In the genomic region with DNA sequence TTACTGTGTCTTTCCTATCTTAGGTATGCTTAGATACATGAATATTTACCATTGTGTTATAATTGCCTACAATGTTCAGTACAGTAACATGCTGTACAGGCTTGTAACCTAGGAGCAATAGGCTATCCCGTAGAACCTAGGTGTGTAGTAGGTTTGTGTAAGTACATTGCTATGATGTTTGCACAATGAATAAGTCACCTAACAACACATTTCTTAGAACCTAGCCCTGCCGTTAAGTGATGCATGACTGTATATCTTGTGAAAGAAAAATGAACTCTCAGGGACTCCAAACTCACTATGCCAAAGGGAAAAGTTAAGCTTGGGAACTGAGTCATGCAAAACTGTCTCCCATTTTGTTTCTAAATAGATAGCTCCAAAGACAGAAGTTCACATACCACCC, we compare ENCODE assay signal across 25 cellular contexts.
DNase-seq lines count a peak whose midpoint lies in the region; ATAC-seq and FAIRE-seq lines count a peak whose summit lies in the region.
"Had no signal": no experiment of that assay in that cellular context is flagged by ENCODE, and none has a peak within 500 bp of the region (broad histone marks: within the 10 kb centered on the region; RNA-seq: fewer than 3 reads in every experiment).

No MANE protein-coding gene starts in this region.

- H3K4me3 Mint-ChIP-seq in T-cell, result no peak overlapping the region
- H3K4me3 Mint-ChIP-seq: activated CD4-positive, alpha-beta T cell treated with anti-CD3 and anti-CD28 coated beads, Interleukin-2, amount 10 ng/mL, durations not matched to agents 24 days and 14 days; mesothelial cell of epicardium; natural killer cell had no signal

- no peak overlapping the region for H2BK12ac ChIP-seq in mesenchymal stem cell (ENCODE audit: low read length in 2 of 2)

- no peaks in the 10 kb centered on the region for H3K9me3 Mint-ChIP-seq in T-cell
- H3K9me3 Mint-ChIP-seq: activated CD4-positive, alpha-beta T cell treated with anti-CD3 and anti-CD28 coated beads, Interleukin-2, amount 10 ng/mL, durations not matched to agents 24 days and 14 days; mesothelial cell of epicardium had no signal

- no peaks in the 10 kb centered on the region for H3K4me1 Mint-ChIP-seq in T-cell
- H3K4me1 Mint-ChIP-seq: activated CD4-positive, alpha-beta T cell treated with anti-CD3 and anti-CD28 coated beads, Interleukin-2, amount 10 ng/mL, durations not matched to agents 24 days and 14 days; mesothelial cell of epicardium; natural killer cell had no signal

- no peaks in the 10 kb centered on the region for H3K36me3 ChIP-seq in mesenchymal stem cell (ENCODE audit: control insufficient read depth in 1 of 2, insufficient read depth in 2 of 2, low read depth in 1 of 2, low read length in 2 of 2)
- H3K36me3 ChIP-seq: BLaER1, gastrocnemius medialis, uterus had no signal

- H3K27me3 Mint-ChIP-seq in T-cell, result peaks cover 5 to 8% of the 10 kb centered on the region in 2 donors

- 80% methylated on average over 1 of the region's 2 CpGs for WGBS in mesenchymal stem cell

- H2BK15ac ChIP-seq in mesenchymal stem cell (ENCODE audit: low read depth, poor library complexity, severe bottlenecking), result no peak overlapping the region

- H3K4me1 ChIP-seq in mesenchymal stem cell (ENCODE audit: control insufficient read depth, insufficient read depth, low read depth, low read length), result peaks cover 2% of the 10 kb centered on the region
- H3K4me1 ChIP-seq: gastrocnemius medialis, parathyroid adenoma, uterus had no signal

- H2AK5ac ChIP-seq in mesenchymal stem cell (ENCODE audit: low read length, severe bottlenecking), result no peak overlapping the region

- peaks cover 0 to 3% of the 10 kb centered on the region in 2 experiments for H3K27me3 ChIP-seq in mesenchymal stem cell (ENCODE audit: control insufficient read depth in 1 of 2, insufficient read depth in 1 of 2, low read length in 2 of 2)
- H3K27me3 ChIP-seq: BLaER1, dorsolateral prefrontal cortex, gastrocnemius medialis, uterus had no signal

- no peak overlapping the region for H4K91ac ChIP-seq in mesenchymal stem cell (ENCODE audit: low read length)

- no peak overlapping the region for H3K4ac ChIP-seq in mesenchymal stem cell (ENCODE audit: low read depth in 1 of 2, low read length in 2 of 2)

- no peak overlapping the region for H4K8ac ChIP-seq in mesenchymal stem cell (ENCODE audit: low read length)

- POLR2A ChIA-PET in T-cell (lab: Charles Lee), result no interaction called here

- H3K18ac ChIP-seq in mesenchymal stem cell (ENCODE audit: low read depth in 1 of 2, low read length in 2 of 2), result no peak overlapping the region

- no peak overlapping the region for H3K4me3 ChIP-seq in mesenchymal stem cell (ENCODE audit: insufficient read depth in 1 of 2, low read depth in 1 of 2, low read length in 2 of 2)
- H3K4me3 ChIP-seq: BLaER1, dorsolateral prefrontal cortex, gastrocnemius medialis, uterus had no signal

- DNase-seq in Caki2 (ENCODE audit: low read depth) (peak; percentile 88), NCI-H226 (peak; percentile 9), mesenchymal stem cell (no peak), T-cell (no peak), frontal cortex (ENCODE audit: low spot score in 2 of 2) (no peak), DMS153 treated with DMSO at 0.1 percent for 48 hours (lab: John Stamatoyannopoulos, UW; ENCODE audit: unreplicated experiment) (no peak)
- DNase-seq: activated CD4-positive, alpha-beta T cell treated with anti-CD3 and anti-CD28 coated beads, Interleukin-2, amount 10 ng/mL, durations not matched to agents 24 days and 14 days; activated naive CD4-positive, alpha-beta T cell treated with anti-CD3 and anti-CD28 coated beads, Interleukin-2, amount 50 U/mL, for 16 hours; anterior cingulate cortex; Calu3; central memory CD4-positive, alpha-beta T cell; dorsolateral prefrontal cortex; gastrocnemius medialis; H7; kidney; natural killer cell; NCI-H2171 treated with DMSO at 0.1 percent for 48 hours; NCI-H526 treated with DMSO at 0.1 percent for 48 hours; uterus had no signal

- peak overlapping the region; percentile 26 for H3K27ac ChIP-seq in mesenchymal stem cell (ENCODE audit: low read length, poor library complexity, severe bottlenecking)
- H3K27ac ChIP-seq: BLaER1, dorsolateral prefrontal cortex, gastrocnemius medialis, parathyroid adenoma, uterus had no signal

- H3K79me1 ChIP-seq in mesenchymal stem cell (replicated peaks; ENCODE audit: low read length, poor library complexity, severe bottlenecking), result no peaks in the 10 kb centered on the region

- H3K23ac ChIP-seq in mesenchymal stem cell (ENCODE audit: low read length in 2 of 2), result no peak overlapping the region

- no peaks in the 10 kb centered on the region for H3K9me3 ChIP-seq in mesenchymal stem cell (ENCODE audit: control insufficient read depth, low read length)
- H3K9me3 ChIP-seq: BLaER1, gastrocnemius medialis, uterus had no signal

- CTCF ChIA-PET in T-cell (lab: Charles Lee), result no interaction called here

- no peak overlapping the region for H3K4me2 ChIP-seq in mesenchymal stem cell (ENCODE audit: low read length, poor library complexity, severe bottlenecking)
- H3K4me2 ChIP-seq: BLaER1 had no signal

- no peak overlapping the region for H2BK120ac ChIP-seq in mesenchymal stem cell (ENCODE audit: low read depth, low read length)

- no peak overlapping the region for H3K9ac ChIP-seq in mesenchymal stem cell (ENCODE audit: low read length)
- H3K9ac ChIP-seq: BLaER1, parathyroid adenoma had no signal

- no peak overlapping the region for H3K27ac Mint-ChIP-seq in T-cell
- H3K27ac Mint-ChIP-seq: activated CD4-positive, alpha-beta T cell treated with anti-CD3 and anti-CD28 coated beads, Interleukin-2, amount 10 ng/mL, durations not matched to agents 24 days and 14 days; mesothelial cell of epicardium; natural killer cell had no signal

- ATAC-seq in esophagus mucosa, result peak; percentile 100
- ATAC-seq in GM21723 (IDR thresholded peaks at IDR 0.05; ENCODE audit: unreplicated experiment), result no peak
- no peak for ATAC-seq in T-cell (replicated peaks in 1 of 4)
- ATAC-seq: gastrocnemius medialis, natural killer cell, sciatic nerve had no signal

- no peak overlapping the region for H3K14ac ChIP-seq in mesenchymal stem cell (ENCODE audit: low read length in 2 of 2)

- H3K36me3 Mint-ChIP-seq in T-cell, result no peaks in the 10 kb centered on the region
- H3K36me3 Mint-ChIP-seq: mesothelial cell of epicardium, natural killer cell had no signal

- in situ Hi-C loops in Caki2 (cut with HindIII; ENCODE audit: low pct_unique_long_range_greater_than_20kb, low sequenced_read_pairs), result no loop called here

- no peak for FAIRE-seq in frontal cortex (lab: Jason Lieb, UNC)

- H2AFZ ChIP-seq in mesenchymal stem cell (ENCODE audit: low read depth, low read length), result no peak overlapping the region
- H2AFZ ChIP-seq: parathyroid adenoma had no signal

- H2BK5ac ChIP-seq in mesenchymal stem cell (ENCODE audit: low read depth, low read length, poor library complexity, severe bottlenecking), result no peak overlapping the region

Comparison
In these comparisons a context has a peak if more than half of its experiments do, and no peak if none do; other contexts are left out.
1. DNase-seq: peak in Caki2 (single experiment) and NCI-H226 (single experiment); none in mesenchymal stem cell (single experiment), T-cell (0 of 34), frontal cortex (0 of 2) and DMS153 treated with DMSO at 0.1 percent for 48 hours (single experiment).